17 cellular contexts compared by ENCODE assay signal in the genomic region with DNA sequence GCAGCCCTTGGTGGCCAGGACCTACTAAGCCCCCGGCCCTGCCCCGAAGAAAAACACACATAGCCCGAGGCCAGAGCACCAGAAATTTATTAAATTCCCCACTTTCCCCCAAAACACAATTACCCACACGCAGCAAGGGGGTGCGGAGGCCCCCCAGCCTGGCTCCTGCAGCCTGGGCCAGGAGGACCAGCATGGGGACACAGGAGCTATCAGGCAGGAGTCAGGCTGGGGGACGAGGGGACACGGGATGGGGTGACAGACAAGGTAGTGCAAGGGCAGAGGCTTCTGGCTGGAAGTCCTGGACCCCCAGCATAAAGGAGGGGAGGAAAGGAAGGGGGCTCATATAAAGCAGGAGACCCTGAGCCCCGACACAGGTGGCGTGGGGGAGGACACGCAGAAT. TPM values are rescaled to one million over a fixed set of nuclear protein-coding genes. Genes with fewer than 3 reads are reported as not detected.
DNase-seq lines count a peak whose midpoint lies in the region; ATAC-seq and TF ChIP-seq lines count a peak whose summit lies in the region.
"Had no signal": no experiment of that assay in that cellular context is flagged by ENCODE, and none has a peak within 500 bp of the region (broad histone marks: within the 10 kb centered on the region; RNA-seq: fewer than 3 reads in every experiment).

No MANE protein-coding gene starts in this region.

- H3K27me3 Mint-ChIP-seq in activated T-cell treated with anti-CD3 and anti-CD28 coated beads, Interleukin-2, amount 50 U/mL, for 24 hours, result no peaks in the 10 kb centered on the region
- H3K27me3 Mint-ChIP-seq in activated T-cell treated with anti-CD3 and anti-CD28 coated beads, Interleukin-2, amount 50 U/mL, for 72 hours (ENCODE audit: low read depth), result no peaks in the 10 kb centered on the region
- H3K27me3 Mint-ChIP-seq in central memory CD8-positive, alpha-beta T cell, result no peaks in the 10 kb centered on the region
- peaks cover 6% of the 10 kb centered on the region for H3K27me3 Mint-ChIP-seq in neural crest cell (ENCODE audit: low read depth)
- H3K27me3 Mint-ChIP-seq in stimulated activated memory B cell treated with anti-CD40 and anti-IgM and Interleukin-4, amounts not matched to agents 10 μg/mL and 1 μg/mL and 100 μg/mL, for 72 hours, result no peaks in the 10 kb centered on the region

- peaks cover 46% of the 10 kb centered on the region for H3K36me3 Mint-ChIP-seq in activated T-cell treated with anti-CD3 and anti-CD28 coated beads, Interleukin-2, amount 50 U/mL, for 24 hours (ENCODE audit: low read depth)
- peaks cover 2% of the 10 kb centered on the region in 2 donors for H3K36me3 Mint-ChIP-seq in activated T-cell treated with anti-CD3 and anti-CD28 coated beads, Interleukin-2, amount 50 U/mL, for 72 hours (ENCODE audit: insufficient read depth in 2 of 2)
- peaks cover 48% of the 10 kb centered on the region for H3K36me3 Mint-ChIP-seq in central memory CD8-positive, alpha-beta T cell (ENCODE audit: insufficient read depth)
- H3K36me3 Mint-ChIP-seq in neural crest cell (ENCODE audit: low read depth), result no peaks in the 10 kb centered on the region
- peaks cover 31% of the 10 kb centered on the region for H3K36me3 Mint-ChIP-seq in stimulated activated memory B cell treated with anti-CD40 and anti-IgM and Interleukin-4, amounts not matched to agents 10 μg/mL and 1 μg/mL and 100 μg/mL, for 72 hours

- H3K27ac Mint-ChIP-seq in activated T-cell treated with anti-CD3 and anti-CD28 coated beads, Interleukin-2, amount 50 U/mL, for 24 hours, result peak overlapping the region; percentile 29
- H3K27ac Mint-ChIP-seq in activated T-cell treated with anti-CD3 and anti-CD28 coated beads, Interleukin-2, amount 50 U/mL, for 72 hours, result no peak overlapping the region
- peak overlapping the region; percentile 19 for H3K27ac Mint-ChIP-seq in central memory CD8-positive, alpha-beta T cell (ENCODE audit: low read depth)
- no peak overlapping the region for H3K27ac Mint-ChIP-seq in neural crest cell (ENCODE audit: unreplicated experiment)
- H3K27ac Mint-ChIP-seq in stimulated activated memory B cell treated with anti-CD40 and anti-IgM and Interleukin-4, amounts not matched to agents 10 μg/mL and 1 μg/mL and 100 μg/mL, for 72 hours, result peak overlapping the region; percentile 7
- H3K27ac Mint-ChIP-seq: H9 had no signal

- H3K27me3 ChIP-seq in left lung, result no peaks in the 10 kb centered on the region
- H3K27me3 ChIP-seq in lower lobe of right lung (ENCODE audit: low read depth), result no peaks in the 10 kb centered on the region
- H3K27me3 ChIP-seq: BLaER1 treated with 17β-estradiol and CSF1 and Interleukin-3, amounts not matched to agents 10 nM and 100 nM had no signal

- H3K4me1 ChIP-seq in left lung (peaks cover 0 to 20% of the 10 kb centered on the region in 2 donors), lower lobe of right lung (peaks cover 12% of the 10 kb centered on the region)

- no peak overlapping the region for H3K4me3 ChIP-seq in left lung
- no peak overlapping the region for H3K4me3 ChIP-seq in lower lobe of right lung
- H3K4me3 ChIP-seq: BLaER1 treated with 17β-estradiol and CSF1 and Interleukin-3, amounts not matched to agents 10 nM and 100 nM had no signal

- TF ChIP-seq CTCF in neural crest cell (conservative IDR thresholded peaks at IDR 0.05) (no peak), left lung (IDR thresholded peaks at IDR 0.05) (no peak), lower lobe of right lung (IDR thresholded peaks at IDR 0.05) (no peak)

- no peak for ATAC-seq in activated T-cell treated with anti-CD3 and anti-CD28 coated beads, Interleukin-2, amount 50 U/mL, for 72 hours (replicated peaks in 1 of 2)
- no peak for ATAC-seq in central memory CD8-positive, alpha-beta T cell (replicated peaks; ENCODE audit: extremely low read depth, poor library complexity, severe bottlenecking)
- no peak for ATAC-seq in stimulated activated memory B cell treated with anti-CD40 and anti-IgM and Interleukin-4, amounts not matched to agents 10 μg/mL and 1 μg/mL and 100 μg/mL, for 72 hours
- ATAC-seq in left lung, result no peak
- ATAC-seq in lower lobe of right lung, result no peak

- no peak overlapping the region for H3K4me3 Mint-ChIP-seq in activated T-cell treated with anti-CD3 and anti-CD28 coated beads, Interleukin-2, amount 50 U/mL, for 24 hours
- no peak overlapping the region for H3K4me3 Mint-ChIP-seq in activated T-cell treated with anti-CD3 and anti-CD28 coated beads, Interleukin-2, amount 50 U/mL, for 72 hours
- H3K4me3 Mint-ChIP-seq in central memory CD8-positive, alpha-beta T cell, result no peak overlapping the region
- peak overlapping the region; percentile 38 for H3K4me3 Mint-ChIP-seq in neural crest cell
- H3K4me3 Mint-ChIP-seq in stimulated activated memory B cell treated with anti-CD40 and anti-IgM and Interleukin-4, amounts not matched to agents 10 μg/mL and 1 μg/mL and 100 μg/mL, for 72 hours, result no peak overlapping the region
- H3K4me3 Mint-ChIP-seq: H9 had no signal

- peaks cover 17% of the 10 kb centered on the region for H3K4me1 Mint-ChIP-seq in activated T-cell treated with anti-CD3 and anti-CD28 coated beads, Interleukin-2, amount 50 U/mL, for 24 hours (ENCODE audit: low read depth)
- H3K4me1 Mint-ChIP-seq in activated T-cell treated with anti-CD3 and anti-CD28 coated beads, Interleukin-2, amount 50 U/mL, for 72 hours (ENCODE audit: low read depth), result peaks cover 16% of the 10 kb centered on the region
- peaks cover 19% of the 10 kb centered on the region for H3K4me1 Mint-ChIP-seq in central memory CD8-positive, alpha-beta T cell
- peaks cover 10% of the 10 kb centered on the region for H3K4me1 Mint-ChIP-seq in neural crest cell
- H3K4me1 Mint-ChIP-seq in stimulated activated memory B cell treated with anti-CD40 and anti-IgM and Interleukin-4, amounts not matched to agents 10 μg/mL and 1 μg/mL and 100 μg/mL, for 72 hours, result peaks cover 40% of the 10 kb centered on the region

- intact Hi-C loops in left lung (cut with DNase I), result no loop called here
- intact Hi-C loops in lower lobe of right lung (cut with DNase I), result no loop called here

- H3K27ac ChIP-seq in left lung (no peak overlapping the region), lower lobe of right lung (no peak overlapping the region)
- H3K27ac ChIP-seq: BLaER1 treated with 17β-estradiol and CSF1 and Interleukin-3, amounts not matched to agents 10 nM and 100 nM had no signal

- no peaks in the 10 kb centered on the region for H3K9me3 Mint-ChIP-seq in activated T-cell treated with anti-CD3 and anti-CD28 coated beads, Interleukin-2, amount 50 U/mL, for 24 hours
- no peaks in the 10 kb centered on the region for H3K9me3 Mint-ChIP-seq in activated T-cell treated with anti-CD3 and anti-CD28 coated beads, Interleukin-2, amount 50 U/mL, for 72 hours
- no peaks in the 10 kb centered on the region for H3K9me3 Mint-ChIP-seq in central memory CD8-positive, alpha-beta T cell
- H3K9me3 Mint-ChIP-seq in neural crest cell, result no peaks in the 10 kb centered on the region
- no peaks in the 10 kb centered on the region for H3K9me3 Mint-ChIP-seq in stimulated activated memory B cell treated with anti-CD40 and anti-IgM and Interleukin-4, amounts not matched to agents 10 μg/mL and 1 μg/mL and 100 μg/mL, for 72 hours
- H3K9me3 Mint-ChIP-seq: H9 had no signal

- H3K36me3 ChIP-seq in left lung, result peaks cover 0 to 45% of the 10 kb centered on the region in 2 donors
- peaks cover 34% of the 10 kb centered on the region for H3K36me3 ChIP-seq in lower lobe of right lung

- no peaks in the 10 kb centered on the region for H3K9me3 ChIP-seq in left lung
- H3K9me3 ChIP-seq in lower lobe of right lung, result no peaks in the 10 kb centered on the region
- H3K9me3 ChIP-seq: BLaER1 treated with 17β-estradiol and CSF1 and Interleukin-3, amounts not matched to agents 10 nM and 100 nM had no signal

- no peak for DNase-seq in activated T-cell treated with anti-CD3 and anti-CD28 coated beads, Interleukin-2, amount 50 U/mL, for 24 hours
- no peak for DNase-seq in activated T-cell treated with anti-CD3 and anti-CD28 coated beads, Interleukin-2, amount 50 U/mL, for 72 hours
- no peak for DNase-seq in central memory CD8-positive, alpha-beta T cell (ENCODE audit: low spot score in 2 of 2)
- DNase-seq in neural crest cell (ENCODE audit: low read depth, low spot score), result no peak
- DNase-seq in left lung, result no peak
- no peak for DNase-seq in T1000 (lab: John Stamatoyannopoulos, UW)
- DNase-seq in lower lobe of right lung, result no peak
- DNase-seq: 8988T; AML-193; CD4-positive, alpha-beta memory T cell; DMS79; GOT3; H9 had no signal

RNA-seq across cellular contexts. Expression of gene RNU6-9, which starts 3.1 kb away (rescaled TPM):
- not detected for total RNA-seq in activated T-cell treated with anti-CD3 and anti-CD28 coated beads, Interleukin-2, amount 50 U/mL, for 72 hours
- total RNA-seq in neural crest cell, result not detected in 2 replicates
- not detected for total RNA-seq in left lung
- total RNA-seq in lower lobe of right lung, result not detected
- total RNA-seq: CD4-positive, alpha-beta memory T cell; G401; H9; HT1080 had no signal

RNA-seq across cellular contexts. Expression of gene MED16, which starts 3.4 kb away (rescaled TPM):
- total RNA-seq in activated T-cell treated with anti-CD3 and anti-CD28 coated beads, Interleukin-2, amount 50 U/mL, for 72 hours, result 10 to 100 TPM; 59.8 to 62.2 TPM
- 73.9 and 77.7 TPM in 2 replicates for total RNA-seq in neural crest cell
- 10 to 100 TPM; 51.7 to 55.8 TPM for total RNA-seq in left lung
- total RNA-seq in lower lobe of right lung, result 46.1 TPM

RNA-seq across cellular contexts. Expression of gene R3HDM4, which starts 16.6 kb away (rescaled TPM):
- 100 to 1,000 TPM; 109 to 126 TPM for total RNA-seq in activated T-cell treated with anti-CD3 and anti-CD28 coated beads, Interleukin-2, amount 50 U/mL, for 72 hours
- total RNA-seq in neural crest cell (47.7 and 50.9 TPM in 2 replicates), left lung (10 to 100 TPM; 46.1 to 66.3 TPM), lower lobe of right lung (46.0 TPM)

RNA-seq across cellular contexts. Expression of gene KISS1R, which starts 20.7 kb away (rescaled TPM):
- total RNA-seq in activated T-cell treated with anti-CD3 and anti-CD28 coated beads, Interleukin-2, amount 50 U/mL, for 72 hours, result 1 to 10 TPM; 1.0 to 3.6 TPM
- 2.2 and 2.4 TPM in 2 replicates for total RNA-seq in neural crest cell
- under 1 TPM in 1 of 2 donors, not detected in 1; 0.23 TPM for total RNA-seq in left lung
- total RNA-seq in lower lobe of right lung, result not detected
- total RNA-seq: HT1080 had no signal

RNA-seq across cellular contexts. Expression of gene ARID3A, which starts 29.4 kb away (rescaled TPM):
- total RNA-seq in activated T-cell treated with anti-CD3 and anti-CD28 coated beads, Interleukin-2, amount 50 U/mL, for 72 hours, result 10 to 100 TPM; 31.7 to 34.0 TPM
- total RNA-seq in neural crest cell (48.4 and 58.9 TPM in 2 replicates), left lung (10 to 100 TPM; 20.7 to 35.7 TPM), lower lobe of right lung (16.9 TPM)

Comparison
In these comparisons a context has a peak if more than half of its experiments do, and no peak if none do; other contexts are left out.
1. H3K27ac Mint-ChIP-seq: peak in activated T-cell treated with anti-CD3 and anti-CD28 coated beads, Interleukin-2, amount 50 U/mL, for 24 hours (single experiment), central memory CD8-positive, alpha-beta T cell (single experiment) and stimulated activated memory B cell treated with anti-CD40 and anti-IgM and Interleukin-4, amounts not matched to agents 10 μg/mL and 1 μg/mL and 100 μg/mL, for 72 hours (single experiment); none in activated T-cell treated with anti-CD3 and anti-CD28 coated beads, Interleukin-2, amount 50 U/mL, for 72 hours (single experiment) and neural crest cell (single experiment).